1 cellular context compared by ENCODE assay signal in genomic region chr4:159420162-159421057, GRCh38.
TF ChIP-seq lines count a peak whose summit lies in the region.

No MANE protein-coding gene starts in this region.

TF ChIP-seq in HepG2, 621 proteins besides CTCF, POLR2A, EP300 and RAD21 (continued from another document and continues in another):
- TF ChIP-seq ZBED4 (CRISPR knock-in tag; IDR thresholded peaks at IDR 0.05; ENCODE audit: borderline replicate concordance) (0 out of 2 replicates have a peak, but pooled peaks have one; percentile 47), ZNF761 (CRISPR knock-in tag; conservative IDR thresholded peaks at IDR 0.05) (no peak), MTF1 (CRISPR knock-in tag; IDR thresholded peaks at IDR 0.05) (no peak), ZNF382 (CRISPR knock-in tag; IDR thresholded peaks at IDR 0.05; ENCODE audit: borderline replicate concordance) (no peak), ZNF576 (CRISPR knock-in tag; IDR thresholded peaks at IDR 0.05) (no peak), YEATS4 (CRISPR knock-in tag; IDR thresholded peaks at IDR 0.05; ENCODE audit: borderline replicate concordance) (peak; percentile 55; the same call in 1 of the 2 replicates), BCLAF1 (IDR thresholded peaks at IDR 0.05) (no peak), ZBTB25 (CRISPR knock-in tag; IDR thresholded peaks at IDR 0.05) (peak; percentile 80; the same call in 1 of the 2 replicates), ZNF563 (CRISPR knock-in tag; IDR thresholded peaks at IDR 0.05) (no peak), ZNF747 (CRISPR knock-in tag; IDR thresholded peaks at IDR 0.05; ENCODE audit: borderline replicate concordance) (peak; percentile 37; the same call in 1 of the 2 replicates), SRF (IDR thresholded peaks at IDR 0.05; ENCODE audit: low read depth, low read length) (0 out of 2 replicates have a peak, but pooled peaks have one; percentile 30), ZNF292 (CRISPR knock-in tag; IDR thresholded peaks at IDR 0.05; ENCODE audit: borderline replicate concordance, low read depth) (peak; percentile 96), ZIK1 (CRISPR knock-in tag; IDR thresholded peaks at IDR 0.05; ENCODE audit: borderline replicate concordance, low read depth) (no peak), ZBTB37 (CRISPR knock-in tag; IDR thresholded peaks at IDR 0.05) (no peak), ZNF207 (IDR thresholded peaks at IDR 0.05; ENCODE audit: borderline replicate concordance) (no peak), EZH2 (conservative IDR thresholded peaks at IDR 0.05; ENCODE audit: low read depth, low read length) (no peak), MYC (CRISPR knock-in tag; IDR thresholded peaks at IDR 0.05; ENCODE audit: borderline replicate concordance) (no peak), TGIF2 (CRISPR knock-in tag; IDR thresholded peaks at IDR 0.05) (peak; percentile 52; the same call in 1 of the 2 replicates), SP4 (CRISPR knock-in tag; IDR thresholded peaks at IDR 0.05) (no peak), ZNF629 (CRISPR knock-in tag; conservative IDR thresholded peaks at IDR 0.05) (no peak), ZSCAN29 (CRISPR knock-in tag; conservative IDR thresholded peaks at IDR 0.05) (no peak), ZFAT (CRISPR knock-in tag; conservative IDR thresholded peaks at IDR 0.05) (no peak), PHF21A (CRISPR knock-in tag; IDR thresholded peaks at IDR 0.05) (peak; percentile 94), RCOR2 (CRISPR knock-in tag; IDR thresholded peaks at IDR 0.05) (peak; percentile 47; the same call in 1 of the 2 replicates), ARNTL (CRISPR knock-in tag; IDR thresholded peaks at IDR 0.05) (no peak), ZNF572 (CRISPR knock-in tag; IDR thresholded peaks at IDR 0.05) (no peak), MATR3 (CRISPR knock-in tag; IDR thresholded peaks at IDR 0.05) (no peak), ZNF567 (CRISPR knock-in tag; IDR thresholded peaks at IDR 0.05; ENCODE audit: borderline replicate concordance) (no peak), FOSL2 (CRISPR knock-in tag; IDR thresholded peaks at IDR 0.05) (peak; percentile 83), TBP (CRISPR knock-in tag; IDR thresholded peaks at IDR 0.05) (no peak), ZNF362 (CRISPR knock-in tag; IDR thresholded peaks at IDR 0.05; ENCODE audit: borderline replicate concordance) (no peak), TRIM24 (CRISPR knock-in tag; IDR thresholded peaks at IDR 0.05) (peak; percentile 85), RFX3 (CRISPR knock-in tag; IDR thresholded peaks at IDR 0.05) (no peak), CENPT (CRISPR knock-in tag; IDR thresholded peaks at IDR 0.05; ENCODE audit: low read depth) (no peak), NR1H2 (CRISPR knock-in tag; IDR thresholded peaks at IDR 0.05; ENCODE audit: borderline replicate concordance, low read depth) (no peak), PRMT3 (CRISPR knock-in tag; IDR thresholded peaks at IDR 0.05; ENCODE audit: borderline replicate concordance, low read depth) (no peak), SMAD1 (CRISPR knock-in tag; IDR thresholded peaks at IDR 0.05; ENCODE audit: borderline replicate concordance, low read depth) (no peak), SP5 (CRISPR knock-in tag; IDR thresholded peaks at IDR 0.05; ENCODE audit: borderline replicate concordance, low read depth) (no peak; the same call in 1 of the 2 replicates), HMG20B (CRISPR knock-in tag; conservative IDR thresholded peaks at IDR 0.05) (peak; percentile 80), ZNF615 (CRISPR knock-in tag; IDR thresholded peaks at IDR 0.05; ENCODE audit: borderline replicate concordance) (no peak), CBFB (CRISPR knock-in tag; IDR thresholded peaks at IDR 0.05) (peak; percentile 67; the same call in 1 of the 2 replicates), SMARCE1 (IDR thresholded peaks at IDR 0.05; ENCODE audit: borderline replicate concordance) (0 out of 2 replicates have a peak, but pooled peaks have one; percentile 13), EEA1 (CRISPR knock-in tag; IDR thresholded peaks at IDR 0.05; ENCODE audit: borderline replicate concordance) (no peak)
- TF ChIP-seq, protein P1, sequence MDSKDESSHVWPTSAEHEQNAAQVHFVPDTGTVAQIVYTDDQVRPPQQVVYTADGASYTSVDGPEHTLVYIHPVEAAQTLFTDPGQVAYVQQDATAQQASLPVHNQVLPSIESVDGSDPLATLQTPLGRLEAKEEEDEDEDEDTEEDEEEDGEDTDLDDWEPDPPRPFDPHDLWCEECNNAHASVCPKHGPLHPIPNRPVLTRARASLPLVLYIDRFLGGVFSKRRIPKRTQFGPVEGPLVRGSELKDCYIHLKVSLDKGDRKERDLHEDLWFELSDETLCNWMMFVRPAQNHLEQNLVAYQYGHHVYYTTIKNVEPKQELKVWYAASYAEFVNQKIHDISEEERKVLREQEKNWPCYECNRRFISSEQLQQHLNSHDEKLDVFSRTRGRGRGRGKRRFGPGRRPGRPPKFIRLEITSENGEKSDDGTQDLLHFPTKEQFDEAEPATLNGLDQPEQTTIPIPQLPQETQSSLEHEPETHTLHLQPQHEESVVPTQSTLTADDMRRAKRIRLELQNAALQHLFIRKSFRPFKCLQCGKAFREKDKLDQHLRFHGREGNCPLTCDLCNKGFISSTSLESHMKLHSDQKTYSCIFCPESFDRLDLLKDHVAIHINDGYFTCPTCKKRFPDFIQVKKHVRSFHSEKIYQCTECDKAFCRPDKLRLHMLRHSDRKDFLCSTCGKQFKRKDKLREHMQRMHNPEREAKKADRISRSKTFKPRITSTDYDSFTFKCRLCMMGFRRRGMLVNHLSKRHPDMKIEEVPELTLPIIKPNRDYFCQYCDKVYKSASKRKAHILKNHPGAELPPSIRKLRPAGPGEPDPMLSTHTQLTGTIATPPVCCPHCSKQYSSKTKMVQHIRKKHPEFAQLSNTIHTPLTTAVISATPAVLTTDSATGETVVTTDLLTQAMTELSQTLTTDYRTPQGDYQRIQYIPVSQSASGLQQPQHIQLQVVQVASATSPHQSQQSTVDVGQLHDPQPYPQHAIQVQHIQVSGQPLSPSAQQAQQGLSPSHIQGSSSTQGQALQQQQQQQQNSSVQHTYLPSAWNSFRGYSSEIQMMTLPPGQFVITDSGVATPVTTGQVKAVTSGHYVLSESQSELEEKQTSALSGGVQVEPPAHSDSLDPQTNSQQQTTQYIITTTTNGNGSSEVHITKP (CRISPR knock-in tag; IDR thresholded peaks at IDR 0.05; ENCODE audit: low read depth): peak; percentile 66; the same call in 1 of the 2 replicates
- TF ChIP-seq, protein P2, sequence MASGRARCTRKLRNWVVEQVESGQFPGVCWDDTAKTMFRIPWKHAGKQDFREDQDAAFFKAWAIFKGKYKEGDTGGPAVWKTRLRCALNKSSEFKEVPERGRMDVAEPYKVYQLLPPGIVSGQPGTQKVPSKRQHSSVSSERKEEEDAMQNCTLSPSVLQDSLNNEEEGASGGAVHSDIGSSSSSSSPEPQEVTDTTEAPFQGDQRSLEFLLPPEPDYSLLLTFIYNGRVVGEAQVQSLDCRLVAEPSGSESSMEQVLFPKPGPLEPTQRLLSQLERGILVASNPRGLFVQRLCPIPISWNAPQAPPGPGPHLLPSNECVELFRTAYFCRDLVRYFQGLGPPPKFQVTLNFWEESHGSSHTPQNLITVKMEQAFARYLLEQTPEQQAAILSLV (CRISPR knock-in tag; IDR thresholded peaks at IDR 0.05; ENCODE audit: borderline replicate concordance): no peak
- TF ChIP-seq, protein P3, sequence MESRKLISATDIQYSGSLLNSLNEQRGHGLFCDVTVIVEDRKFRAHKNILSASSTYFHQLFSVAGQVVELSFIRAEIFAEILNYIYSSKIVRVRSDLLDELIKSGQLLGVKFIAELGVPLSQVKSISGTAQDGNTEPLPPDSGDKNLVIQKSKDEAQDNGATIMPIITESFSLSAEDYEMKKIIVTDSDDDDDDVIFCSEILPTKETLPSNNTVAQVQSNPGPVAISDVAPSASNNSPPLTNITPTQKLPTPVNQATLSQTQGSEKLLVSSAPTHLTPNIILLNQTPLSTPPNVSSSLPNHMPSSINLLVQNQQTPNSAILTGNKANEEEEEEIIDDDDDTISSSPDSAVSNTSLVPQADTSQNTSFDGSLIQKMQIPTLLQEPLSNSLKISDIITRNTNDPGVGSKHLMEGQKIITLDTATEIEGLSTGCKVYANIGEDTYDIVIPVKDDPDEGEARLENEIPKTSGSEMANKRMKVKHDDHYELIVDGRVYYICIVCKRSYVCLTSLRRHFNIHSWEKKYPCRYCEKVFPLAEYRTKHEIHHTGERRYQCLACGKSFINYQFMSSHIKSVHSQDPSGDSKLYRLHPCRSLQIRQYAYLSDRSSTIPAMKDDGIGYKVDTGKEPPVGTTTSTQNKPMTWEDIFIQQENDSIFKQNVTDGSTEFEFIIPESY (CRISPR knock-in tag; IDR thresholded peaks at IDR 0.05): no peak; the same call in 1 of the 2 replicates
- TF ChIP-seq, protein P4, sequence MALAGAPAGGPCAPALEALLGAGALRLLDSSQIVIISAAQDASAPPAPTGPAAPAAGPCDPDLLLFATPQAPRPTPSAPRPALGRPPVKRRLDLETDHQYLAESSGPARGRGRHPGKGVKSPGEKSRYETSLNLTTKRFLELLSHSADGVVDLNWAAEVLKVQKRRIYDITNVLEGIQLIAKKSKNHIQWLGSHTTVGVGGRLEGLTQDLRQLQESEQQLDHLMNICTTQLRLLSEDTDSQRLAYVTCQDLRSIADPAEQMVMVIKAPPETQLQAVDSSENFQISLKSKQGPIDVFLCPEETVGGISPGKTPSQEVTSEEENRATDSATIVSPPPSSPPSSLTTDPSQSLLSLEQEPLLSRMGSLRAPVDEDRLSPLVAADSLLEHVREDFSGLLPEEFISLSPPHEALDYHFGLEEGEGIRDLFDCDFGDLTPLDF (CRISPR knock-in tag; IDR thresholded peaks at IDR 0.05): no peak
